Comparison of ENCODE assay signal across 1 cellular context in the genomic region with DNA sequence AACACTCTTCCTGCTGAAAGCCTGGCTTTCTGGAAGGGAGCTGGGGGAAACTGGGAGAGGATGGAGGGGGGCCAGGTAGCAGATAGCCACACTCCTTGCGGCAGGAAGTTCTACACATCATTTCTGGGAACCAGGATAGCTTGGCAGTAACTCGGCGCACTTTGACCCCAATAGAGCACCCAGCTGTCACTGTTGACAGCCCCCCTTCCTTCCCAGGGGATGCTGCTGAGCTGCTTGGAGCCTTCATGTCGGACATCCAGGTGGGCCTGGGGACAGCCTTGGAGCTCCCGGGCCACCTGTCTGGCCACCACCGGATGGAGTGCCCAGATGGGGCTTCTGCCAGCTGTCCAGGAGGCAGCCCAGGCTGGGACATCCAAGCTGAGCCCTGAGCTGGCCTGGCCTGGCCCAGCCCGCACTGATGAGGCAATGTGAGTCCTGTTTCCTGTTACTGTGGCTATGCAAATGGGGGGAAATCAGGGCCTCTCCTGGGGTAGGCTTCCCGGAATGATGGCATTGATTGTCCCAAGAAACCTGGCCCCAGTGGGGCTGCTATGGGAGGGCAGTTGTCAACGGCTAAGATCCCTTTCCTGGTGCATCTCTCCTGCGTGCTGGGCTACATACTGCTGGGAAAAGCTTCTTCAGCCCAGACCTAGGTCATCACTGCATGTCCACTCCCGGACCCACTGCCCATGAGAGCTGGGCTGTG.
TF ChIP-seq lines count a peak whose summit lies in the region.

No MANE protein-coding gene starts in this region.

TF ChIP-seq in GM12878, 131 proteins besides CTCF, POLR2A, EP300 and RAD21 (continued from another document and continues in another):
- TF ChIP-seq IRF3 (IDR thresholded peaks at IDR 0.05) (no peak), IRF4 (IDR thresholded peaks at IDR 0.05; ENCODE audit: low read depth, low read length) (no peak), LARP7 (IDR thresholded peaks at IDR 0.05) (no peak), MEF2A (IDR thresholded peaks at IDR 0.05; ENCODE audit: insufficient read depth, low read depth, low read length) (no peak), POLR2AphosphoS5 (IDR thresholded peaks at IDR 0.05; ENCODE audit: low read length) (no peak), ZBTB4 (CRISPR knock-in tag; IDR thresholded peaks at IDR 0.05) (no peak), RELA (IDR thresholded peaks at IDR 0.05; ENCODE audit: borderline replicate concordance, partially characterized antibody) (no peak), ZSCAN29 (IDR thresholded peaks at IDR 0.05) (no peak), MTA3 (IDR thresholded peaks at IDR 0.05; ENCODE audit: borderline replicate concordance, low read length) (no peak), TCF7 (IDR thresholded peaks at IDR 0.05; ENCODE audit: borderline replicate concordance) (no peak), MEF2B (IDR thresholded peaks at IDR 0.05; ENCODE audit: partially characterized antibody, poor library complexity, severe bottlenecking) (no peak), WRNIP1 (IDR thresholded peaks at IDR 0.05; ENCODE audit: borderline replicate concordance, low read depth, low read length) (no peak), ZNF687 (IDR thresholded peaks at IDR 0.05) (no peak; the same call in none of the 2 replicates), GATAD2B (conservative IDR thresholded peaks at IDR 0.05; ENCODE audit: low read depth) (0 out of 2 replicates have a peak, but pooled peaks have one; percentile 51), YY1 (IDR thresholded peaks at IDR 0.05; ENCODE audit: low read depth, low read length) (no peak), SMAD1 (IDR thresholded peaks at IDR 0.05; ENCODE audit: low read depth, partially characterized antibody) (no peak), CEBPB (IDR thresholded peaks at IDR 0.05; ENCODE audit: borderline replicate concordance in 1 of 2, low read depth in 2 of 2, low read length in 2 of 2) (peak in 1 of 2 experiments; percentile 7; a peak in 1 of 4 replicates), PML (IDR thresholded peaks at IDR 0.05; ENCODE audit: low read length) (no peak), TARDBP (IDR thresholded peaks at IDR 0.05; ENCODE audit: borderline replicate concordance) (no peak), MYC (IDR thresholded peaks at IDR 0.05; ENCODE audit: insufficient read depth, insufficient read length, insufficient replicate concordance, low read length, severe bottlenecking) (no peak), SKIL (IDR thresholded peaks at IDR 0.05; ENCODE audit: low read depth, poor library complexity, severe bottlenecking) (no peak), HDGF (IDR thresholded peaks at IDR 0.05) (no peak), NR2F1 (conservative IDR thresholded peaks at IDR 0.05) (peak; percentile 36; the same call in 1 of the 2 replicates), SIX5 (IDR thresholded peaks at IDR 0.05; ENCODE audit: low read depth, low read length, severe bottlenecking) (no peak), KLF5 (IDR thresholded peaks at IDR 0.05; ENCODE audit: partially characterized antibody) (no peak), TAF1 (IDR thresholded peaks at IDR 0.05; ENCODE audit: borderline replicate concordance, low read depth, low read length) (0 out of 2 replicates have a peak, but pooled peaks have one; percentile 13), TCF3 (IDR thresholded peaks at IDR 0.05; ENCODE audit: borderline replicate concordance, insufficient read depth, low read depth, low read length) (0 out of 2 replicates have a peak, but pooled peaks have one; percentile 53), RB1 (IDR thresholded peaks at IDR 0.05; ENCODE audit: borderline replicate concordance) (no peak), PAX8 (IDR thresholded peaks at IDR 0.05) (no peak), RBBP5 (conservative IDR thresholded peaks at IDR 0.05) (no peak), POU2F2 (IDR thresholded peaks at IDR 0.05; ENCODE audit: borderline replicate concordance, low read depth, low read length) (peak; percentile 98; the same call in 2 of the 3 replicates), ZNF24 (IDR thresholded peaks at IDR 0.05) (no peak), EZH2 (IDR thresholded peaks at IDR 0.05; ENCODE audit: borderline replicate concordance, control insufficient read depth, low read depth, low read length) (no peak), FOS (IDR thresholded peaks at IDR 0.05; ENCODE audit: borderline replicate concordance, extremely low read depth, insufficient read length) (no peak), SP1 (IDR thresholded peaks at IDR 0.05; ENCODE audit: low read depth, low read length) (peak; percentile 9), BACH1 (IDR thresholded peaks at IDR 0.05; ENCODE audit: borderline replicate concordance) (no peak), NR2C1 (IDR thresholded peaks at IDR 0.05) (peak; percentile 47; the same call in 1 of the 2 replicates), IKZF2 (IDR thresholded peaks at IDR 0.05) (peak; percentile 51 to 61; a peak in 3 of 4 replicates), MTA2 (IDR thresholded peaks at IDR 0.05; ENCODE audit: low read depth) (no peak), NBN (IDR thresholded peaks at IDR 0.05) (no peak), SMARCA5 (IDR thresholded peaks at IDR 0.05) (no peak), SMAD5 (IDR thresholded peaks at IDR 0.05; ENCODE audit: low read depth) (no peak)
- TF ChIP-seq, protein P1, sequence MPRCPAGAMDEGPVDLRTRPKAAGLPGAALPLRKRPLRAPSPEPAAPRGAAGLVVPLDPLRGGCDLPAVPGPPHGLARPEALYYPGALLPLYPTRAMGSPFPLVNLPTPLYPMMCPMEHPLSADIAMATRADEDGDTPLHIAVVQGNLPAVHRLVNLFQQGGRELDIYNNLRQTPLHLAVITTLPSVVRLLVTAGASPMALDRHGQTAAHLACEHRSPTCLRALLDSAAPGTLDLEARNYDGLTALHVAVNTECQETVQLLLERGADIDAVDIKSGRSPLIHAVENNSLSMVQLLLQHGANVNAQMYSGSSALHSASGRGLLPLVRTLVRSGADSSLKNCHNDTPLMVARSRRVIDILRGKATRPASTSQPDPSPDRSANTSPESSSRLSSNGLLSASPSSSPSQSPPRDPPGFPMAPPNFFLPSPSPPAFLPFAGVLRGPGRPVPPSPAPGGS (IDR thresholded peaks at IDR 0.05; ENCODE audit: borderline replicate concordance, insufficient read depth, low read depth, low read length, poor library complexity, severe bottlenecking): no peak
- TF ChIP-seq, protein P2, sequence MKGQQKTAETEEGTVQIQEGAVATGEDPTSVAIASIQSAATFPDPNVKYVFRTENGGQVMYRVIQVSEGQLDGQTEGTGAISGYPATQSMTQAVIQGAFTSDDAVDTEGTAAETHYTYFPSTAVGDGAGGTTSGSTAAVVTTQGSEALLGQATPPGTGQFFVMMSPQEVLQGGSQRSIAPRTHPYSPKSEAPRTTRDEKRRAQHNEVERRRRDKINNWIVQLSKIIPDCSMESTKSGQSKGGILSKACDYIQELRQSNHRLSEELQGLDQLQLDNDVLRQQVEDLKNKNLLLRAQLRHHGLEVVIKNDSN (IDR thresholded peaks at IDR 0.05; ENCODE audit: borderline replicate concordance, extremely low read length, insufficient read depth, low read depth, low read length): no peak
- TF ChIP-seq, protein P3, sequence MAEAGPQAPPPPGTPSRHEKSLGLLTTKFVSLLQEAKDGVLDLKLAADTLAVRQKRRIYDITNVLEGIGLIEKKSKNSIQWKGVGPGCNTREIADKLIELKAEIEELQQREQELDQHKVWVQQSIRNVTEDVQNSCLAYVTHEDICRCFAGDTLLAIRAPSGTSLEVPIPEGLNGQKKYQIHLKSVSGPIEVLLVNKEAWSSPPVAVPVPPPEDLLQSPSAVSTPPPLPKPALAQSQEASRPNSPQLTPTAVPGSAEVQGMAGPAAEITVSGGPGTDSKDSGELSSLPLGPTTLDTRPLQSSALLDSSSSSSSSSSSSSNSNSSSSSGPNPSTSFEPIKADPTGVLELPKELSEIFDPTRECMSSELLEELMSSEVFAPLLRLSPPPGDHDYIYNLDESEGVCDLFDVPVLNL (IDR thresholded peaks at IDR 0.05; ENCODE audit: low read depth, low read length): no peak
- TF ChIP-seq, protein P4, sequence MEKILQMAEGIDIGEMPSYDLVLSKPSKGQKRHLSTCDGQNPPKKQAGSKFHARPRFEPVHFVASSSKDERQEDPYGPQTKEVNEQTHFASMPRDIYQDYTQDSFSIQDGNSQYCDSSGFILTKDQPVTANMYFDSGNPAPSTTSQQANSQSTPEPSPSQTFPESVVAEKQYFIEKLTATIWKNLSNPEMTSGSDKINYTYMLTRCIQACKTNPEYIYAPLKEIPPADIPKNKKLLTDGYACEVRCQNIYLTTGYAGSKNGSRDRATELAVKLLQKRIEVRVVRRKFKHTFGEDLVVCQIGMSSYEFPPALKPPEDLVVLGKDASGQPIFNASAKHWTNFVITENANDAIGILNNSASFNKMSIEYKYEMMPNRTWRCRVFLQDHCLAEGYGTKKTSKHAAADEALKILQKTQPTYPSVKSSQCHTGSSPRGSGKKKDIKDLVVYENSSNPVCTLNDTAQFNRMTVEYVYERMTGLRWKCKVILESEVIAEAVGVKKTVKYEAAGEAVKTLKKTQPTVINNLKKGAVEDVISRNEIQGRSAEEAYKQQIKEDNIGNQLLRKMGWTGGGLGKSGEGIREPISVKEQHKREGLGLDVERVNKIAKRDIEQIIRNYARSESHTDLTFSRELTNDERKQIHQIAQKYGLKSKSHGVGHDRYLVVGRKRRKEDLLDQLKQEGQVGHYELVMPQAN (conservative IDR thresholded peaks at IDR 0.05): no peak
